ENCODE assay signal across 14 cellular contexts in the genomic region with DNA sequence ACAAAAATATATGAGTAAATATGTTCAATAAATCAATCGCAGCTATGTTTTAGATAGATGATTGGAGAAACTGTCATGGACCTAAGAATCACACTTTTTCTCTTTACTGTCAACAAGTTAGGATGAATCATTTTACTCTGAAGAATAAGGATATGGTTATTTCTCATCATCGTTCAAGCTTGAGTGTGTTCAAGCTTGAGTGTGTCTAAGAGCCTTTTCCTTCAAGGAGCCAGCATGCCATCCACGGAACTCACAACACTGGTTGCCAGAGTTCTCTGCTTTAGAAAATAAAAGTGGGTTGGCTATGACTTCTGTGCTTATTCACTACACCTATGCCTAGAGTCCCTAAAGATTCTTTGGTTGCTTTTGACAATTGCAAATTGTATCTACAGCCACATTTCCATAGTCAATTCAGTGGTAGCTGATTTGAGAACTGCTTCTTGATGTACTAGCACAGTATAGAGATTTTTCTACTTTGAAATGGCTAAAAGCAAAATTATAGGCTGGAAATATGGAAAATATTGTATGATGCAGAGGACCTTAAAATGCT. TPM values are rescaled to one million over a fixed set of nuclear protein-coding genes. Genes with fewer than 3 reads are reported as not detected.
DNase-seq lines count a peak whose midpoint lies in the region; ATAC-seq, FAIRE-seq and TF ChIP-seq lines count a peak whose summit lies in the region.
"Had no signal": no experiment of that assay in that cellular context is flagged by ENCODE, and none has a peak within 500 bp of the region (broad histone marks: within the 10 kb centered on the region; RNA-seq: fewer than 3 reads in every experiment).

No MANE protein-coding gene starts in this region.

- H3K79me2 ChIP-seq in HCT116 (ENCODE audit: insufficient read depth, low read length) = no peaks in the 10 kb centered on the region
- H3K79me2 ChIP-seq in GM12878 (ENCODE audit: control insufficient read depth, insufficient read depth, low read length) = no peaks in the 10 kb centered on the region

- H3K4me2 ChIP-seq in HCT116 (ENCODE audit: low read length) (peak overlapping the region; percentile 69), GM12878 (ENCODE audit: control insufficient read depth, insufficient read depth) (peak overlapping the region; percentile 93)

- CTCF ChIA-PET in HCT116 (lab: Charles Lee) = interaction anchor here (0.9 to 3.4 kb wide), 5 partner anchors 10 to 160 kb away, joined by 3 to 15 read pairs (median 4); a partner anchor contains a TSS
- CTCF ChIA-PET in GM12878 (lab: Yijun Ruan, JAX) = interaction anchor here (0.8 to 5.0 kb wide), 52 partner anchors 10 to 452 kb away, joined by 3 to 80 read pairs (median 8); a partner anchor contains a TSS
- CTCF ChIA-PET in naive thymus-derived CD4-positive, alpha-beta T cell (lab: Charles Lee) = interaction anchor here (0.7 to 2.8 kb wide), 10 partner anchors 13 to 718 kb away, joined by 3 to 15 read pairs (median 4); a partner anchor contains a TSS

- SMC1A ChIA-PET in GM12878 (lab: Charles Lee; ENCODE audit: uncharacterized antibody, unreplicated experiment) = interaction anchor here (0.6 to 6.4 kb wide), 76 partner anchors 12 to 486 kb away, joined by 3 to 113 read pairs (median 6); a partner anchor contains a TSS

- 42% methylated on average over 3 of the region's 3 CpGs for WGBS in GM12878 (ENCODE audit: insufficient coverage, insufficient replicate concordance, low lambda C conversion rate, missing lambda C conversion rate)
- WGBS in transverse colon (ENCODE audit: low coverage in 1 of 2), 2 donors = 77 to 88% methylated on average over 3 of the region's 3 CpGs

- H4K20me1 ChIP-seq in HCT116 (ENCODE audit: insufficient read depth) (no peaks in the 10 kb centered on the region), GM12878 (ENCODE audit: control insufficient read depth, insufficient read depth) (no peaks in the 10 kb centered on the region)

- H3K27me3 ChIP-seq in CD4-positive, CD25-positive, alpha-beta regulatory T cell (ENCODE audit: control insufficient read depth, insufficient read depth, low read length) = no peaks in the 10 kb centered on the region
- H3K27me3 ChIP-seq in HCT116 (ENCODE audit: insufficient read depth, low read length) = no peaks in the 10 kb centered on the region
- no peaks in the 10 kb centered on the region for H3K27me3 ChIP-seq in GM12878 (replicated peaks in 1 of 2; ENCODE audit: control insufficient read depth in 2 of 2, insufficient read depth in 2 of 2, low read length in 1 of 2)
- H3K27me3 ChIP-seq in naive thymus-derived CD4-positive, alpha-beta T cell (ENCODE audit: control insufficient read depth in 2 of 2, insufficient read depth in 2 of 2, low read length in 2 of 2) = no peaks in the 10 kb centered on the region
- H3K27me3 ChIP-seq in transverse colon = no peaks in the 10 kb centered on the region
- H3K27me3 ChIP-seq: heart right ventricle had no signal

- H3K27me3 Mint-ChIP-seq in CD4-positive, CD25-positive, alpha-beta regulatory T cell = no peaks in the 10 kb centered on the region
- peaks cover 0 to 8% (median 0%) of the 10 kb centered on the region in 5 donors for H3K27me3 Mint-ChIP-seq in naive thymus-derived CD4-positive, alpha-beta T cell
- H3K27me3 Mint-ChIP-seq: IgD-negative memory B cell had no signal

- peaks cover 0 to 4% (median 0%) of the 10 kb centered on the region in 7 donors for H3K9me3 Mint-ChIP-seq in CD4-positive, CD25-positive, alpha-beta regulatory T cell
- H3K9me3 Mint-ChIP-seq in naive thymus-derived CD4-positive, alpha-beta T cell = peaks cover 0 to 6% (median 0%) of the 10 kb centered on the region in 11 donors

- TF ChIP-seq CTCF in HCT116 (IDR thresholded peaks at IDR 0.05 in 2 of 3, conservative IDR thresholded peaks at IDR 0.05 in 1 of 3; ENCODE audit: borderline replicate concordance in 1 of 3, insufficient read depth in 1 of 3, low read depth in 2 of 3, low read length in 2 of 3) (no peak), GM12878 (IDR thresholded peaks at IDR 0.05 in 2 of 3, conservative IDR thresholded peaks at IDR 0.05 in 1 of 3; ENCODE audit: control insufficient read depth in 2 of 3, extremely low read depth in 1 of 3, insufficient read depth in 1 of 3, low read depth in 3 of 3, low read length in 3 of 3) (no peak), transverse colon (IDR thresholded peaks at IDR 0.05) (no peak)

- no peak for ATAC-seq in CD4-positive, CD25-positive, alpha-beta regulatory T cell (ENCODE audit: low read depth in 2 of 2)
- ATAC-seq in HCT116 (no peak), GM12878 (peak; percentile 27), HG03521 (IDR thresholded peaks at IDR 0.05; ENCODE audit: unreplicated experiment) (no peak)
- ATAC-seq in naive thymus-derived CD4-positive, alpha-beta T cell = no peak

- H3K4me1 Mint-ChIP-seq in CD4-positive, CD25-positive, alpha-beta regulatory T cell = peaks cover 0 to 14% (median 7%) of the 10 kb centered on the region in 4 donors
- peaks cover 0 to 14% (median 9%) of the 10 kb centered on the region in 7 donors for H3K4me1 Mint-ChIP-seq in naive thymus-derived CD4-positive, alpha-beta T cell

- no peaks in the 10 kb centered on the region for H3K9me3 ChIP-seq in CD4-positive, CD25-positive, alpha-beta regulatory T cell (ENCODE audit: control insufficient read depth in 2 of 2, low read length in 2 of 2)
- no peaks in the 10 kb centered on the region for H3K9me3 ChIP-seq in HCT116 (ENCODE audit: control insufficient read depth in 1 of 2, insufficient read depth in 1 of 2, low read depth in 1 of 2, low read length in 2 of 2)
- H3K9me3 ChIP-seq in GM12878 (replicated peaks; ENCODE audit: control insufficient read depth, insufficient read depth, low read length) = no peaks in the 10 kb centered on the region; the same call in 2 of the 3 replicates
- no peaks in the 10 kb centered on the region for H3K9me3 ChIP-seq in naive thymus-derived CD4-positive, alpha-beta T cell (ENCODE audit: control insufficient read depth in 2 of 3, low read length in 3 of 3)
- H3K9me3 ChIP-seq in transverse colon = no peaks in the 10 kb centered on the region

- no peak overlapping the region for H3K9ac ChIP-seq in HCT116 (ENCODE audit: low read length)
- H3K9ac ChIP-seq in GM12878 (ENCODE audit: control insufficient read depth, insufficient read depth, low read length) = 0 out of 2 replicates have a peak overlapping the region, but pooled peaks have one; percentile 63

- H3K27ac ChIP-seq in CD4-positive, CD25-positive, alpha-beta regulatory T cell (ENCODE audit: insufficient read depth, low read length, poor library complexity, severe bottlenecking) = no peak overlapping the region
- H3K27ac ChIP-seq in HCT116 (ENCODE audit: low read depth, low read length) = no peak overlapping the region
- H3K27ac ChIP-seq in GM12878 (ENCODE audit: control insufficient read depth, insufficient read depth) = peak overlapping the region; percentile 70; the same call in 1 of the 2 replicates
- no peak overlapping the region for H3K27ac ChIP-seq in naive thymus-derived CD4-positive, alpha-beta T cell (ENCODE audit: low read depth, low read length)
- H3K27ac ChIP-seq in transverse colon = no peak overlapping the region
- H3K27ac ChIP-seq: heart right ventricle had no signal

- no peak for TF ChIP-seq POLR2A in HCT116 (IDR thresholded peaks at IDR 0.05; ENCODE audit: borderline replicate concordance, extremely low read depth, insufficient read depth, insufficient read length)
- no peak for TF ChIP-seq POLR2A in GM12878 (IDR thresholded peaks at IDR 0.05; ENCODE audit: low read depth, low read length)
- TF ChIP-seq POLR2A in transverse colon (IDR thresholded peaks at IDR 0.05) = no peak

- peak overlapping the region; percentile 87 for H3K4me3 ChIP-seq in CD4-positive, CD25-positive, alpha-beta regulatory T cell (ENCODE audit: low read depth, low read length)
- no peak overlapping the region for H3K4me3 ChIP-seq in HCT116 (replicated peaks in 1 of 2; ENCODE audit: low read depth in 1 of 2, low read length in 2 of 2)
- H3K4me3 ChIP-seq in GM12878 = peak overlapping the region; percentile 62; the same call in 1 of the 2 replicates
- H3K4me3 ChIP-seq in naive thymus-derived CD4-positive, alpha-beta T cell (ENCODE audit: low read length) = no peak overlapping the region
- no peak overlapping the region for H3K4me3 ChIP-seq in transverse colon

- intact Hi-C loops in HCT116 (cut with micrococcal nuclease) = loop anchor here (10.0 kb wide), 2 partner anchors 453 to 1003 kb away; a partner anchor contains a TSS
- intact Hi-C loops in GM12878 (cut with micrococcal nuclease; ENCODE audit: unreplicated experiment) = no loop called here
- intact Hi-C loops in naive thymus-derived CD4-positive, alpha-beta T cell (cut with micrococcal nuclease) = loop anchor here (5.0 to 10.0 kb wide), 9 partner anchors 85 to 483 kb away; a partner anchor contains a TSS
- intact Hi-C loops in transverse colon (cut with DNase I; ENCODE audit: low total_unique reads) = no loop called here

- no peak for DNase-seq in CD4-positive, CD25-positive, alpha-beta regulatory T cell
- DNase-seq in HCT116 (ENCODE audit: low read depth, low spot score) (no peak), GM12878 (ENCODE audit: low read depth, low spot score) (no peak), DMS 273 (lab: John Stamatoyannopoulos, UW; ENCODE audit: unreplicated experiment) (no peak), dedifferentiated amniotic fluid mesenchymal stem cell (ENCODE audit: extremely low spot score) (no peak), transverse colon (no peak)
- no peak for DNase-seq in naive thymus-derived CD4-positive, alpha-beta T cell
- DNase-seq: Calu3; effector CD8-positive, alpha-beta T cell; NCI-H2081; RPMI8226 had no signal

- H3K36me3 ChIP-seq in CD4-positive, CD25-positive, alpha-beta regulatory T cell (ENCODE audit: control insufficient read depth, insufficient read depth, low read length) = no peaks in the 10 kb centered on the region
- H3K36me3 ChIP-seq in HCT116 (ENCODE audit: control insufficient read depth in 1 of 2, insufficient read depth in 2 of 2, low read length in 2 of 2) (no peaks in the 10 kb centered on the region), GM12878 (ENCODE audit: control insufficient read depth in 2 of 2, insufficient read depth in 2 of 2, low read length in 1 of 2) (no peaks in the 10 kb centered on the region), transverse colon (no peaks in the 10 kb centered on the region)
- no peaks in the 10 kb centered on the region for H3K36me3 ChIP-seq in naive thymus-derived CD4-positive, alpha-beta T cell (ENCODE audit: control insufficient read depth in 2 of 3, insufficient read depth in 3 of 3, low read length in 3 of 3)
- H3K36me3 ChIP-seq: heart right ventricle had no signal

- peak overlapping the region in 2 of 4 donors; percentile 88 to 91 for H3K4me3 Mint-ChIP-seq in CD4-positive, CD25-positive, alpha-beta regulatory T cell
- H3K4me3 Mint-ChIP-seq in naive thymus-derived CD4-positive, alpha-beta T cell = peak overlapping the region in 6 of 10 donors; percentile 17 to 96 (median 87)

- POLR2A ChIA-PET in HCT116 (lab: Charles Lee) = interaction anchor here (0.8 kb wide), 1 partner anchor 148 kb away, joined by 3 read pairs; no protein-coding TSS in a partner anchor
- POLR2A ChIA-PET in GM12878 (lab: Charles Lee) = interaction anchor here (0.7 to 3.7 kb wide), 15 partner anchors 21 to 291 kb away, joined by 3 to 34 read pairs (median 4); a partner anchor contains a TSS
- POLR2A ChIA-PET in naive thymus-derived CD4-positive, alpha-beta T cell (lab: Charles Lee) = interaction anchor here (1.0 to 2.8 kb wide), 5 partner anchors 147 to 451 kb away, joined by 3 to 15 read pairs (median 4); no protein-coding TSS in a partner anchor

- no peak overlapping the region for H3K27ac Mint-ChIP-seq in CD4-positive, CD25-positive, alpha-beta regulatory T cell
- H3K27ac Mint-ChIP-seq in naive thymus-derived CD4-positive, alpha-beta T cell = no peak overlapping the region
- H3K27ac Mint-ChIP-seq: IgD-negative memory B cell had no signal

- H3K9me2 ChIP-seq in HCT116 (ENCODE audit: insufficient read depth) = no peaks in the 10 kb centered on the region

- no peak for TF ChIP-seq RAD21 in HCT116 (IDR thresholded peaks at IDR 0.05; ENCODE audit: low read depth)
- no peak for TF ChIP-seq RAD21 in GM12878 (IDR thresholded peaks at IDR 0.05; ENCODE audit: insufficient read depth, low read depth, low read length)

- FAIRE-seq in GM12878 (lab: Jason Lieb, UNC) = no peak

- peaks cover 6% of the 10 kb centered on the region for H3K4me1 ChIP-seq in CD4-positive, CD25-positive, alpha-beta regulatory T cell (ENCODE audit: control insufficient read depth, insufficient read depth, low read length, poor library complexity, severe bottlenecking)
- H3K4me1 ChIP-seq in HCT116 (ENCODE audit: control insufficient read depth in 1 of 2, insufficient read depth in 2 of 2, low read length in 2 of 2) (peaks cover 0 to 7% of the 10 kb centered on the region in 2 experiments; a peak in 2 of 4 replicates), GM12878 (ENCODE audit: control insufficient read depth, insufficient read depth, low read length) (peaks cover 6% of the 10 kb centered on the region), transverse colon (peaks cover 0 to 4% (median 0%) of the 10 kb centered on the region in 4 donors)
- H3K4me1 ChIP-seq in naive thymus-derived CD4-positive, alpha-beta T cell (ENCODE audit: control insufficient read depth in 2 of 2, insufficient read depth in 2 of 2, low read length in 2 of 2) = no peaks in the 10 kb centered on the region

- RAD21 ChIA-PET in HCT116 (lab: Charles Lee; ENCODE audit: low non-redundant PET in 1 of 2, low total read pairs in 2 of 2, uncharacterized antibody in 2 of 2, unreplicated experiment in 2 of 2) = no interaction called here
- RAD21 ChIA-PET in GM12878 (lab: Charles Lee; ENCODE audit: unreplicated experiment) = interaction anchor here (0.7 to 7.1 kb wide), 50 partner anchors 10 to 471 kb away, joined by 3 to 135 read pairs (median 8); a partner anchor contains a TSS

- BruUV-seq in HCT116 (replicated peaks; lab: Mats Ljungman, UMichigan) (no TSS peak), GM12878 (replicated peaks; lab: Mats Ljungman, UMichigan) (no TSS peak)

- TF ChIP-seq EP300 in GM12878 (IDR thresholded peaks at IDR 0.05; ENCODE audit: borderline replicate concordance in 1 of 2, control insufficient read depth in 1 of 2, low read depth in 2 of 2, low read length in 2 of 2) (no peak), transverse colon (IDR thresholded peaks at IDR 0.05; ENCODE audit: low read depth) (no peak)

- no peaks in the 10 kb centered on the region for H3K36me3 Mint-ChIP-seq in CD4-positive, CD25-positive, alpha-beta regulatory T cell
- no peaks in the 10 kb centered on the region for H3K36me3 Mint-ChIP-seq in naive thymus-derived CD4-positive, alpha-beta T cell
- H3K36me3 Mint-ChIP-seq: IgD-negative memory B cell had no signal

- H2AFZ ChIP-seq in HCT116 (ENCODE audit: low read depth, low read length, poor library complexity, severe bottlenecking) (peak overlapping the region; percentile 69), GM12878 (ENCODE audit: control insufficient read depth, low read depth, low read length) (peak overlapping the region; percentile 87)

- in situ Hi-C loops in GM12878 (cut with MboI) = loop anchor here (5.0 kb wide), 1 partner anchor 140 kb away; no protein-coding TSS in a partner anchor
- in situ Hi-C loops in transverse colon (cut with MboI; ENCODE audit: low pct_ligation_motif_present in 1 of 4, low pct_unique_long_range_greater_than_20kb in 1 of 4, low sequenced_read_pairs in 3 of 4) = no loop called here

RNA-seq across cellular contexts. Expression of a gene that starts 58.1 kb away (rescaled TPM):
- not detected for total RNA-seq in CD4-positive, CD25-positive, alpha-beta regulatory T cell
- not detected for polyA plus RNA-seq in CD4-positive, CD25-positive, alpha-beta regulatory T cell
- 0.07 TPM for total RNA-seq in HCT116 (2021; ENCODE audit: unreplicated experiment)
- polyA plus RNA-seq in HCT116 (2012) = 0.04 TPM in 1 of 2 replicates, not detected in the other
- total RNA-seq in GM12878 (2013; cell fraction: nucleolus; rRNA removed) = not detected in 2 replicates
- 0.27 TPM in 1 of 2 replicates, not detected in the other for total RNA-seq in GM12878 (2014; rRNA removed)
- 0.27 and 0.28 TPM in 2 replicates for total RNA-seq in GM12878 (2014; rRNA removed; fragmentation: Illumina TruSeq; extraction: Trizol)
- total RNA-seq in GM12878 (2021) = 0.16 and 0.23 TPM in 2 replicates
- polyA plus RNA-seq in GM12878 (2011; ENCODE audit: low read depth) = not detected
- 0.68 and 1.1 TPM in 2 replicates for polyA plus RNA-seq in GM12878 (2011; rRNA removed)
- polyA plus RNA-seq in GM12878 (2011; cell fraction: cytosol; rRNA removed) = 0.25 and 0.33 TPM in 2 replicates
- 0.90 and 1.0 TPM in 2 replicates for polyA plus RNA-seq in GM12878 (2011; cell fraction: nucleus; rRNA removed)
- polyA plus RNA-seq in GM12878 (2012) = not detected in 2 replicates
- polyA plus RNA-seq in GM12878 (2014; fragmentation: Illumina TruSeq; extraction: Trizol) = 0.16 and 0.40 TPM in 2 replicates
- under 1 TPM; 0.15 to 0.16 TPM for polyA plus RNA-seq in GM12878 (2014; fragmentation: Nextera tagmentation; extraction: Ambion mirVana)
- polyA plus RNA-seq in GM12878 (2014; rRNA removed) = 0.09 TPM in 1 of 2 replicates, not detected in the other
- under 1 TPM; 0.13 to 0.34 TPM for polyA plus RNA-seq in GM12878 (2016; fragmentation: Nextera tagmentation; extraction: Ambion mirVana)
- 0.41 and 0.73 TPM in 2 replicates for polyA minus RNA-seq in GM12878 (2011; rRNA and poly(A)+ RNA removed)
- 1.1 TPM in 1 of 2 replicates, not detected in the other for polyA minus RNA-seq in GM12878 (2011; cell fraction: cytosol; rRNA and poly(A)+ RNA removed)
- 0.24 and 0.48 TPM in 2 replicates for polyA minus RNA-seq in GM12878 (2011; cell fraction: nucleus; rRNA and poly(A)+ RNA removed)
- total RNA-seq in naive thymus-derived CD4-positive, alpha-beta T cell = not detected
- polyA plus RNA-seq in naive thymus-derived CD4-positive, alpha-beta T cell = not detected
- total RNA-seq in transverse colon = under 1 TPM in 2 of 4 donors, not detected in 2; 0.32 to 0.96 TPM
- polyA plus RNA-seq: IgD-negative memory B cell had no signal

Comparison
In these comparisons a context has a peak if more than half of its experiments do, and no peak if none do; other contexts are left out.
1. H3K4me3 ChIP-seq: peak in CD4-positive, CD25-positive, alpha-beta regulatory T cell (single experiment) and GM12878 (single experiment); none in HCT116 (0 of 2), naive thymus-derived CD4-positive, alpha-beta T cell (single experiment) and transverse colon (0 of 4).
2. intact Hi-C loops: an anchor here in HCT116 (10.0 kb wide) and naive thymus-derived CD4-positive, alpha-beta T cell (5.0 to 10.0 kb wide); none called in GM12878 and transverse colon.